Comparison of ENCODE assay signal across 20 cellular contexts in genomic region chr11:60959445-60959844, GRCh38. TPM values are rescaled to one million over a fixed set of nuclear protein-coding genes. Genes with fewer than 3 reads are reported as not detected.
"Had no signal": no experiment of that assay in that cellular context is flagged by ENCODE, and none has a peak within 500 bp of the region (broad histone marks: within the 10 kb centered on the region; RNA-seq: fewer than 3 reads in every experiment).

No MANE protein-coding gene starts in this region.

- H3K27ac Mint-ChIP-seq: activated naive CD4-positive, alpha-beta T cell treated with anti-CD3 and anti-CD28 coated beads, Interleukin-2, amount 50 U/mL, for 72 hours; activated T-cell treated with anti-CD3 and anti-CD28 coated beads, Interleukin-2, amount 50 U/mL, for 72 hours; memory B cell; naive thymus-derived CD8-positive, alpha-beta T cell; stimulated activated memory B cell treated with anti-CD40 and anti-IgM and Interleukin-4, amounts not matched to agents 10 μg/mL and 1 μg/mL and 100 μg/mL, for 72 hours had no signal

- H3K9me3 Mint-ChIP-seq: activated naive CD4-positive, alpha-beta T cell treated with anti-CD3 and anti-CD28 coated beads, Interleukin-2, amount 50 U/mL, for 72 hours; activated T-cell treated with anti-CD3 and anti-CD28 coated beads, Interleukin-2, amount 50 U/mL, for 72 hours; memory B cell; naive thymus-derived CD8-positive, alpha-beta T cell; stimulated activated memory B cell treated with anti-CD40 and anti-IgM and Interleukin-4, amounts not matched to agents 10 μg/mL and 1 μg/mL and 100 μg/mL, for 72 hours had no signal

- DNase-seq: activated CD4-positive, alpha-beta T cell treated with anti-CD3 and anti-CD28 coated beads, Interleukin-2, amount 50 U/mL, for 4 hours; activated effector memory CD4-positive, alpha-beta T cell treated with anti-CD3 and anti-CD28 coated beads, Interleukin-2, amount 50 U/mL, for 16 hours; activated T-cell treated with anti-CD3 and anti-CD28 coated beads, Interleukin-2, amount 50 U/mL, for 72 hours; amniotic stem cell; dermis blood vessel endothelial cell; effector memory CD4-positive, alpha-beta T cell; gastrocnemius medialis; heart left ventricle; kidney glomerular epithelial cell; naive thymus-derived CD8-positive, alpha-beta T cell; pancreas; right lobe of liver; spleen; stimulated activated CD4-positive, alpha-beta T cell treated with anti-CD3 and anti-CD28 coated beads, Interleukin-4, amount 100 ng/mL, for 4 hours had no signal

- H3K27me3 Mint-ChIP-seq: memory B cell; stimulated activated memory B cell treated with anti-CD40 and anti-IgM and Interleukin-4, amounts not matched to agents 10 μg/mL and 1 μg/mL and 100 μg/mL, for 72 hours had no signal

- H3K36me3 Mint-ChIP-seq: activated naive CD4-positive, alpha-beta T cell treated with anti-CD3 and anti-CD28 coated beads, Interleukin-2, amount 50 U/mL, for 72 hours; memory B cell; naive thymus-derived CD8-positive, alpha-beta T cell; stimulated activated memory B cell treated with anti-CD40 and anti-IgM and Interleukin-4, amounts not matched to agents 10 μg/mL and 1 μg/mL and 100 μg/mL, for 72 hours had no signal

- H3K4me3 Mint-ChIP-seq: activated T-cell treated with anti-CD3 and anti-CD28 coated beads, Interleukin-2, amount 50 U/mL, for 72 hours; memory B cell; naive thymus-derived CD8-positive, alpha-beta T cell; stimulated activated memory B cell treated with anti-CD40 and anti-IgM and Interleukin-4, amounts not matched to agents 10 μg/mL and 1 μg/mL and 100 μg/mL, for 72 hours had no signal

- H3K4me3 ChIP-seq: cardiac muscle cell, gastrocnemius medialis, heart left ventricle, pancreas, right lobe of liver, spleen, thoracic aorta had no signal

RNA-seq across cellular contexts. Expression of gene CD6, which starts 12.0 kb away (rescaled TPM):
- total RNA-seq: dermis blood vessel endothelial cell, endothelial cell of umbilical vein had no signal
